ENCODE assay signal across 1 cellular context in the genomic region with DNA sequence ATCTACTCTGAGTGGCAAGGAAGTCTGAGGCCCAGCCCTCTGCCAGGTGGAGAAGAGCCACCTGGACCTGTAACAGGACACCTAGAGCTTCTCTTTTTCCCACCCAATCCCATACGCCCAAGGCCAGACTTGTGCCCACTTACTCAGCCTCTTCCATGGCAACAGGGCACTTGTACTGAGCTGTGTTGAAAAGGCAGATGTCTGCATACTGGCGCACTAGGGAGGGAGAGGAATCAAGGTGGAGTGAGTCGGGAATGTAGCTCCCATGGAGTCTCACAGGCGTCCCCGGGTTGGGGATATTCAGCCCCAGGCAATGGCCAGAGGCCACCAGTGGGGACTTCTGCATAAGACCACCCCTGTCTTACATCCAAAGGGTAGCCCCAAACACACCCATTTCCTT.
TF ChIP-seq lines count a peak whose summit lies in the region.

No MANE protein-coding gene starts in this region.

TF ChIP-seq in SK-N-SH, 30 proteins besides CTCF, POLR2A, EP300 and RAD21 (continued from another document):
- TF ChIP-seq, protein P1, sequence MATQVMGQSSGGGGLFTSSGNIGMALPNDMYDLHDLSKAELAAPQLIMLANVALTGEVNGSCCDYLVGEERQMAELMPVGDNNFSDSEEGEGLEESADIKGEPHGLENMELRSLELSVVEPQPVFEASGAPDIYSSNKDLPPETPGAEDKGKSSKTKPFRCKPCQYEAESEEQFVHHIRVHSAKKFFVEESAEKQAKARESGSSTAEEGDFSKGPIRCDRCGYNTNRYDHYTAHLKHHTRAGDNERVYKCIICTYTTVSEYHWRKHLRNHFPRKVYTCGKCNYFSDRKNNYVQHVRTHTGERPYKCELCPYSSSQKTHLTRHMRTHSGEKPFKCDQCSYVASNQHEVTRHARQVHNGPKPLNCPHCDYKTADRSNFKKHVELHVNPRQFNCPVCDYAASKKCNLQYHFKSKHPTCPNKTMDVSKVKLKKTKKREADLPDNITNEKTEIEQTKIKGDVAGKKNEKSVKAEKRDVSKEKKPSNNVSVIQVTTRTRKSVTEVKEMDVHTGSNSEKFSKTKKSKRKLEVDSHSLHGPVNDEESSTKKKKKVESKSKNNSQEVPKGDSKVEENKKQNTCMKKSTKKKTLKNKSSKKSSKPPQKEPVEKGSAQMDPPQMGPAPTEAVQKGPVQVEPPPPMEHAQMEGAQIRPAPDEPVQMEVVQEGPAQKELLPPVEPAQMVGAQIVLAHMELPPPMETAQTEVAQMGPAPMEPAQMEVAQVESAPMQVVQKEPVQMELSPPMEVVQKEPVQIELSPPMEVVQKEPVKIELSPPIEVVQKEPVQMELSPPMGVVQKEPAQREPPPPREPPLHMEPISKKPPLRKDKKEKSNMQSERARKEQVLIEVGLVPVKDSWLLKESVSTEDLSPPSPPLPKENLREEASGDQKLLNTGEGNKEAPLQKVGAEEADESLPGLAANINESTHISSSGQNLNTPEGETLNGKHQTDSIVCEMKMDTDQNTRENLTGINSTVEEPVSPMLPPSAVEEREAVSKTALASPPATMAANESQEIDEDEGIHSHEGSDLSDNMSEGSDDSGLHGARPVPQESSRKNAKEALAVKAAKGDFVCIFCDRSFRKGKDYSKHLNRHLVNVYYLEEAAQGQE (IDR thresholded peaks at IDR 0.05; ENCODE audit: low read depth, low read length): no peak
- TF ChIP-seq SMC3 (IDR thresholded peaks at IDR 0.05; ENCODE audit: low read depth, low read length) (no peak), JUND (IDR thresholded peaks at IDR 0.05) (no peak), TAF1 (IDR thresholded peaks at IDR 0.05; ENCODE audit: borderline replicate concordance, low read depth, low read length) (no peak), FOSL2 (IDR thresholded peaks at IDR 0.05; ENCODE audit: borderline replicate concordance, low read depth) (no peak)
